32 cellular contexts compared by ENCODE assay signal in genomic region chr17:37714897-37715296, GRCh38. TPM values are rescaled to one million over a fixed set of nuclear protein-coding genes. Genes with fewer than 3 reads are reported as not detected.
DNase-seq lines count a peak whose midpoint lies in the region; ATAC-seq and TF ChIP-seq lines count a peak whose summit lies in the region.
"Had no signal": no experiment of that assay in that cellular context is flagged by ENCODE, and none has a peak within 500 bp of the region (broad histone marks: within the 10 kb centered on the region; RNA-seq: fewer than 3 reads in every experiment).

No MANE protein-coding gene starts in this region.

- H3K18ac ChIP-seq in mesenchymal stem cell (ENCODE audit: low read depth in 1 of 2, low read length in 2 of 2), result no peak overlapping the region

- CTCF ChIA-PET in Calu3 (lab: Charles Lee), result interaction anchor here (0.6 to 4.0 kb wide), 5 partner anchors 11 to 1010 kb away, joined by 3 to 35 read pairs (median 11); no protein-coding TSS in a partner anchor

- no peak overlapping the region for H2AK5ac ChIP-seq in mesenchymal stem cell (ENCODE audit: low read length, severe bottlenecking)

- H3K4me3 ChIP-seq in Jurkat, Clone E6-1 (ENCODE audit: low read length), result no peak overlapping the region
- no peak overlapping the region for H3K4me3 ChIP-seq in astrocyte of the spinal cord (ENCODE audit: low read depth, low read length)
- H3K4me3 ChIP-seq in mesenchymal stem cell (ENCODE audit: insufficient read depth in 1 of 2, low read depth in 1 of 2, low read length in 2 of 2), result no peak overlapping the region
- no peak overlapping the region for H3K4me3 ChIP-seq in WERI-Rb-1 (ENCODE audit: low read depth, low read length)
- H3K4me3 ChIP-seq: esophagus squamous epithelium, prostate gland, sigmoid colon, suprapubic skin had no signal

- H3K4ac ChIP-seq in mesenchymal stem cell (ENCODE audit: low read depth in 1 of 2, low read length in 2 of 2), result no peak overlapping the region

- H2AFZ ChIP-seq in mesenchymal stem cell (ENCODE audit: low read depth, low read length), result no peak overlapping the region

- no peak overlapping the region for H4K91ac ChIP-seq in mesenchymal stem cell (ENCODE audit: low read length)

- H3K23ac ChIP-seq in mesenchymal stem cell (ENCODE audit: low read length in 2 of 2), result no peak overlapping the region

- peak overlapping the region; percentile 97 for H3K27ac Mint-ChIP-seq in Calu3 (ENCODE audit: unreplicated experiment)
- H3K27ac Mint-ChIP-seq: activated naive CD8-positive, alpha-beta T cell; CD4-positive, CD25-positive, alpha-beta regulatory T cell; stimulated activated naive B cell treated with anti-CD40 and anti-IgM and Interleukin-4, amounts not matched to agents 10 μg/mL and 1 μg/mL and 100 μg/mL, for 72 hours; T-helper 1 cell treated with Interleukin-12 subunit alpha and Interleukin-12 subunit beta and Interleukin-4 antibody, amounts not matched to agents 30 μg/mL and 1 μg/mL, for 36 hours had no signal

- H3K4me3 Mint-ChIP-seq in Calu3 (ENCODE audit: low read depth, unreplicated experiment), result peak overlapping the region; percentile 19
- H3K4me3 Mint-ChIP-seq: activated naive CD8-positive, alpha-beta T cell; CD4-positive, CD25-positive, alpha-beta regulatory T cell; stimulated activated naive B cell treated with anti-CD40 and anti-IgM and Interleukin-4, amounts not matched to agents 10 μg/mL and 1 μg/mL and 100 μg/mL, for 72 hours; T-helper 1 cell treated with Interleukin-12 subunit alpha and Interleukin-12 subunit beta and Interleukin-4 antibody, amounts not matched to agents 30 μg/mL and 1 μg/mL, for 36 hours had no signal

- no peak overlapping the region for H4K8ac ChIP-seq in mesenchymal stem cell (ENCODE audit: low read length)

- no peak overlapping the region for H3K14ac ChIP-seq in mesenchymal stem cell (ENCODE audit: low read length in 2 of 2)

- H2BK12ac ChIP-seq in mesenchymal stem cell (ENCODE audit: low read length in 2 of 2), result no peak overlapping the region

- H3K9ac ChIP-seq in mesenchymal stem cell (ENCODE audit: low read length), result no peak overlapping the region
- H3K9ac ChIP-seq: SK-N-SH had no signal

- WGBS in mesenchymal stem cell, result 64% methylated on average over 4 of the region's 4 CpGs

- no peak overlapping the region for H3K4me2 ChIP-seq in mesenchymal stem cell (ENCODE audit: low read length, poor library complexity, severe bottlenecking)
- H3K4me2 ChIP-seq: SK-N-SH had no signal

- no peak for DNase-seq in Calu3
- DNase-seq in Jurkat, Clone E6-1 (ENCODE audit: low read depth, low spot score), result peak; percentile 7
- DNase-seq in astrocyte of the spinal cord (ENCODE audit: low read depth, low spot score), result peak; percentile 17
- no peak for DNase-seq in mesenchymal stem cell
- DNase-seq in H4 (ENCODE audit: low spot score), result no peak
- no peak for DNase-seq in nucleus accumbens (lab: John Stamatoyannopoulos, UW)
- DNase-seq in WERI-Rb-1, result no peak
- DNase-seq: activated CD4-positive, alpha-beta T cell treated with anti-CD3 and anti-CD28 coated beads for 1 hour; activated effector memory CD4-positive, alpha-beta T cell treated with Interleukin-2 at 50 U/mL for 16 hours; activated T-cell treated with anti-CD3 and anti-CD28 coated beads for 4 hours; anterior cingulate cortex; CD4-positive, CD25-positive, alpha-beta regulatory T cell; central memory CD4-positive, alpha-beta T cell; dermis blood vessel endothelial cell; DMS 273 treated with DMSO at 0.1 percent for 48 hours; esophagus squamous epithelium; foreskin melanocyte; mesendoderm; NCI-H1048; NCI-H345; RPMI8226; sigmoid colon; SK-N-SH; stimulated activated naive B cell treated with anti-CD40 and anti-IgM and Interleukin-4, amounts not matched to agents 10 μg/mL and 1 μg/mL and 100 μg/mL, for 72 hours had no signal

- no peak overlapping the region for H2BK5ac ChIP-seq in mesenchymal stem cell (ENCODE audit: low read depth, low read length, poor library complexity, severe bottlenecking)

- H3K4me1 ChIP-seq in mesenchymal stem cell (ENCODE audit: control insufficient read depth, insufficient read depth, low read depth, low read length), result peaks cover 32% of the 10 kb centered on the region
- H3K4me1 ChIP-seq: esophagus squamous epithelium, suprapubic skin had no signal

- ATAC-seq in GM21825 (IDR thresholded peaks at IDR 0.05; ENCODE audit: unreplicated experiment), result no peak
- ATAC-seq: HCT116; HepG2; stimulated activated naive B cell treated with anti-CD40 and anti-IgM and Interleukin-4, amounts not matched to agents 10 μg/mL and 1 μg/mL and 100 μg/mL, for 72 hours had no signal

- H2BK15ac ChIP-seq in mesenchymal stem cell (ENCODE audit: low read depth, poor library complexity, severe bottlenecking), result no peak overlapping the region

- H3K36me3 ChIP-seq in mesenchymal stem cell (ENCODE audit: control insufficient read depth in 1 of 2, insufficient read depth in 2 of 2, low read depth in 1 of 2, low read length in 2 of 2), result peaks cover 0 to 64% of the 10 kb centered on the region in 2 experiments
- H3K36me3 ChIP-seq in WERI-Rb-1, result no peaks in the 10 kb centered on the region
- H3K36me3 ChIP-seq: esophagus squamous epithelium, prostate gland, sigmoid colon, suprapubic skin had no signal

- H3K4me1 Mint-ChIP-seq in Calu3 (ENCODE audit: low read depth, unreplicated experiment), result peaks cover 98% of the 10 kb centered on the region
- H3K4me1 Mint-ChIP-seq: CD4-positive, CD25-positive, alpha-beta regulatory T cell had no signal

- no peak overlapping the region for H2BK120ac ChIP-seq in mesenchymal stem cell (ENCODE audit: low read depth, low read length)

- BruUV-seq in Calu3 (replicated peaks; lab: Mats Ljungman, UMichigan), result no TSS peak

- H3K9me3 Mint-ChIP-seq in Calu3 (ENCODE audit: low read depth, unreplicated experiment), result peaks cover 4% of the 10 kb centered on the region
- H3K9me3 Mint-ChIP-seq: stimulated activated naive B cell treated with anti-CD40 and anti-IgM and Interleukin-4, amounts not matched to agents 10 μg/mL and 1 μg/mL and 100 μg/mL, for 72 hours; T-helper 1 cell treated with Interleukin-12 subunit alpha and Interleukin-12 subunit beta and Interleukin-4 antibody, amounts not matched to agents 30 μg/mL and 1 μg/mL, for 36 hours had no signal

- H3K79me1 ChIP-seq in mesenchymal stem cell (replicated peaks; ENCODE audit: low read length, poor library complexity, severe bottlenecking), result peaks cover 2% of the 10 kb centered on the region

- H3K27me3 ChIP-seq in mesenchymal stem cell (ENCODE audit: control insufficient read depth in 1 of 2, insufficient read depth in 1 of 2, low read length in 2 of 2), result peaks cover 0 to 85% of the 10 kb centered on the region in 2 experiments
- no peaks in the 10 kb centered on the region for H3K27me3 ChIP-seq in WERI-Rb-1 (ENCODE audit: insufficient read depth, low read depth, severe bottlenecking)

- H3K36me3 Mint-ChIP-seq in Calu3 (ENCODE audit: insufficient read depth, unreplicated experiment), result peaks cover 96% of the 10 kb centered on the region
- H3K36me3 Mint-ChIP-seq: activated naive CD8-positive, alpha-beta T cell; CD4-positive, CD25-positive, alpha-beta regulatory T cell had no signal

- intact Hi-C loops in Calu3 (cut with micrococcal nuclease; ENCODE audit: unreplicated experiment), result no loop called here

- in situ Hi-C loops in astrocyte of the spinal cord (cut with HindIII; ENCODE audit: low sequenced_read_pairs), result no loop called here

- H3K27ac ChIP-seq in mesenchymal stem cell (ENCODE audit: low read length, poor library complexity, severe bottlenecking) (peak overlapping the region; percentile 32), WERI-Rb-1 (no peak overlapping the region)
- H3K27ac ChIP-seq: esophagus squamous epithelium, HL-60, prostate gland, sigmoid colon, suprapubic skin had no signal

- no peaks in the 10 kb centered on the region for H3K27me3 Mint-ChIP-seq in Calu3 (ENCODE audit: unreplicated experiment)

- no peak for TF ChIP-seq CTCF in Calu3 (IDR thresholded peaks at IDR 0.05; ENCODE audit: unreplicated experiment)
- TF ChIP-seq CTCF in astrocyte of the spinal cord (IDR thresholded peaks at IDR 0.05; ENCODE audit: low read depth, low read length), result peak; percentile 8
- no peak for TF ChIP-seq CTCF in WERI-Rb-1 (IDR thresholded peaks at IDR 0.05; ENCODE audit: low read depth, low read length)

- no peaks in the 10 kb centered on the region for H3K9me3 ChIP-seq in mesenchymal stem cell (ENCODE audit: control insufficient read depth, low read length)
- no peaks in the 10 kb centered on the region for H3K9me3 ChIP-seq in WERI-Rb-1 (ENCODE audit: severe bottlenecking)
- H3K9me3 ChIP-seq: esophagus squamous epithelium, prostate gland, sigmoid colon, SK-N-SH, suprapubic skin had no signal

RNA-seq across cellular contexts. Expression of gene HNF1B, which starts 30.0 kb away (rescaled TPM):
- total RNA-seq in Calu3 (2022), result 127 and 130 TPM in 2 replicates
- polyA plus RNA-seq in Jurkat, Clone E6-1 (2012; ENCODE audit: insufficient read depth, insufficient read length), result not detected
- 0.03 TPM for polyA plus RNA-seq in mesenchymal stem cell (2013, experiment 1 of 2)
- 0.03 TPM for polyA plus RNA-seq in mesenchymal stem cell (2013, experiment 2 of 2)
- not detected in 2 replicates for total RNA-seq in H4 (2014; rRNA removed; shearing (Covaris generic))
- total RNA-seq: CD4-positive, CD25-positive, alpha-beta regulatory T cell; esophagus squamous epithelium; suprapubic skin had no signal
- polyA plus RNA-seq: CD4-positive, CD25-positive, alpha-beta regulatory T cell; SK-N-SH had no signal

Comparison
In these comparisons a context has a peak if more than half of its experiments do, and no peak if none do; other contexts are left out.
1. DNase-seq: peak in Jurkat, Clone E6-1 (single experiment) and astrocyte of the spinal cord (single experiment); none in Calu3 (single experiment), mesenchymal stem cell (single experiment), H4 (single experiment), nucleus accumbens (0 of 56) and WERI-Rb-1 (single experiment).
2. RNA of gene HNF1B, which starts 30.0 kb away (total RNA-seq): 127 to 130 TPM in Calu3; not detected in H4; every median in the first group is over 100 times any median in the second.